ENCODE assay signal across 1 cellular context in genomic region chr16:15439102-15439501, GRCh38.
TF ChIP-seq lines count a peak whose summit lies in the region.

No MANE protein-coding gene starts in this region.

TF ChIP-seq in K562, 482 proteins besides CTCF, POLR2A, EP300 and RAD21:
- TF ChIP-seq KDM1A (IDR thresholded peaks at IDR 0.05) (peak; percentile 9 to 45; a peak in 1 of 4 replicates), NEUROD1 (IDR thresholded peaks at IDR 0.05; ENCODE audit: borderline replicate concordance, low read depth, low read length, partially characterized antibody) (no peak), TSC22D4 (tag; IDR thresholded peaks at IDR 0.05) (no peak), ADNP (tag; IDR thresholded peaks at IDR 0.05) (0 out of 2 replicates have a peak, but pooled peaks have one; percentile 42), BCOR (IDR thresholded peaks at IDR 0.05) (peak; percentile 75), ZNF77 (CRISPR knock-in tag; IDR thresholded peaks at IDR 0.05) (no peak), POLR2AphosphoS2 (IDR thresholded peaks at IDR 0.05; ENCODE audit: low read length) (no peak), ZBTB1 (CRISPR knock-in tag; IDR thresholded peaks at IDR 0.05; ENCODE audit: borderline replicate concordance, low read depth) (no peak), ZNF717 (CRISPR knock-in tag; IDR thresholded peaks at IDR 0.05) (no peak), ZBTB26 (CRISPR knock-in tag; IDR thresholded peaks at IDR 0.05) (no peak), RBM25 (IDR thresholded peaks at IDR 0.05; ENCODE audit: low read depth, low read length, severe bottlenecking) (peak; percentile 83)
